ENCODE assay signal across 8 cellular contexts in genomic region chr2:121648206-121648605, GRCh38. TPM values are rescaled to one million over a fixed set of nuclear protein-coding genes. Genes with fewer than 3 reads are reported as not detected.
DNase-seq lines count a peak whose midpoint lies in the region; ATAC-seq and TF ChIP-seq lines count a peak whose summit lies in the region.

No MANE protein-coding gene starts in this region.

- peaks cover 70% of the 10 kb centered on the region for H3K79me2 ChIP-seq in fibroblast of lung (ENCODE audit: control insufficient read depth, insufficient read depth, low read length)

- no peaks in the 10 kb centered on the region for H3K9me3 ChIP-seq in RWPE2 (ENCODE audit: severe bottlenecking)
- no peaks in the 10 kb centered on the region for H3K9me3 ChIP-seq in fibroblast of lung (ENCODE audit: control insufficient read depth, insufficient read depth, low read depth, low read length)

- peak overlapping the region; percentile 79 for H3K27ac ChIP-seq in 22Rv1
- H3K27ac ChIP-seq in RWPE2 (ENCODE audit: poor library complexity, severe bottlenecking) = peak overlapping the region; percentile 84
- peak overlapping the region; percentile 99 for H3K27ac ChIP-seq in fibroblast of lung (ENCODE audit: insufficient read depth, low read length)
- peak overlapping the region; percentile 85 for H3K27ac ChIP-seq in rectal smooth muscle tissue (ENCODE audit: low read depth, low read length)

- H4K20me1 ChIP-seq in fibroblast of lung (ENCODE audit: control insufficient read depth, extremely low read depth, insufficient read depth, low read length) = no peaks in the 10 kb centered on the region

- H3K4me2 ChIP-seq in fibroblast of lung (ENCODE audit: extremely low read depth, insufficient read depth, low read length) = peak overlapping the region; percentile 92

- H3K36me3 ChIP-seq in RWPE2 (ENCODE audit: low read depth) = peaks cover 19% of the 10 kb centered on the region
- H3K36me3 ChIP-seq in fibroblast of lung (ENCODE audit: control insufficient read depth, insufficient read depth, low read length) = no peaks in the 10 kb centered on the region
- H3K36me3 ChIP-seq in rectal smooth muscle tissue (ENCODE audit: control insufficient read depth, insufficient read depth, low read length) = no peaks in the 10 kb centered on the region

- peaks cover 12% of the 10 kb centered on the region for H3K4me1 ChIP-seq in RWPE2 (ENCODE audit: insufficient read depth, poor library complexity, severe bottlenecking)
- peaks cover 3% of the 10 kb centered on the region for H3K4me1 ChIP-seq in fibroblast of lung (ENCODE audit: control insufficient read depth, extremely low read depth, insufficient read depth, low read length)
- peaks cover 11% of the 10 kb centered on the region for H3K4me1 ChIP-seq in rectal smooth muscle tissue (ENCODE audit: control insufficient read depth, insufficient read depth, low read length)

- H3K9ac ChIP-seq in fibroblast of lung (ENCODE audit: insufficient read depth, low read length) (peak overlapping the region; percentile 89), rectal smooth muscle tissue (ENCODE audit: low read length) (peak overlapping the region; percentile 34)

- H3K4me3 ChIP-seq in RWPE2 (ENCODE audit: severe bottlenecking) (peak overlapping the region; percentile 73), fibroblast of lung (replicated peaks in 1 of 4; ENCODE audit: control extremely low read depth in 1 of 4, insufficient read depth in 1 of 4, low read depth in 3 of 4, low read length in 4 of 4) (peak overlapping the region; percentile 75 to 98 (median 92)), rectal smooth muscle tissue (ENCODE audit: low read length) (peak overlapping the region; percentile 77)

- ATAC-seq in GM18870 (IDR thresholded peaks at IDR 0.05; ENCODE audit: unreplicated experiment) = peak; percentile 22
- ATAC-seq in RWPE2 (ENCODE audit: low read depth) = 0 out of 3 replicates have a peak, but pooled peaks have one; percentile 2
- ATAC-seq in HG03139 (IDR thresholded peaks at IDR 0.05; ENCODE audit: unreplicated experiment) = no peak
- ATAC-seq in GM21528 (IDR thresholded peaks at IDR 0.05; ENCODE audit: low FRiP score, unreplicated experiment) = no peak

- H2AFZ ChIP-seq in fibroblast of lung (ENCODE audit: low read length) = peak overlapping the region; percentile 52

- TF ChIP-seq CTCF in 22Rv1 (IDR thresholded peaks at IDR 0.05) = no peak
- TF ChIP-seq CTCF in RWPE2 (IDR thresholded peaks at IDR 0.05; ENCODE audit: poor library complexity, severe bottlenecking) = no peak
- TF ChIP-seq CTCF in fibroblast of lung (conservative IDR thresholded peaks at IDR 0.05 in 1 of 2, IDR thresholded peaks at IDR 0.05 in 1 of 2; ENCODE audit: low read depth in 1 of 2, low read length in 2 of 2) = no peak

- DNase-seq in RWPE2 (ENCODE audit: low spot score) (no peak), fibroblast of lung (ENCODE audit: low read depth in 2 of 2) (peak; percentile 41 to 45), amniotic stem cell (lab: John Stamatoyannopoulos, UW) (no peak)

- H3K27me3 ChIP-seq in RWPE2 (ENCODE audit: insufficient read depth, poor library complexity, severe bottlenecking) = no peaks in the 10 kb centered on the region
- H3K27me3 ChIP-seq in fibroblast of lung (ENCODE audit: control insufficient read depth, insufficient read depth, low read length) = no peaks in the 10 kb centered on the region
- no peaks in the 10 kb centered on the region for H3K27me3 ChIP-seq in rectal smooth muscle tissue (ENCODE audit: control insufficient read depth, insufficient read depth, low read length)

RNA-seq across cellular contexts. Expression of gene CLASP1, which starts 1.1 kb away (rescaled TPM):
- total RNA-seq in fibroblast of lung = 33.6 and 48.4 TPM in 2 replicates
- polyA plus RNA-seq in fibroblast of lung = 6.0 and 7.3 TPM in 2 replicates
- polyA plus RNA-seq in fibroblast of lung (2012) = 19.1 TPM in 2 replicates
- polyA minus RNA-seq in fibroblast of lung (ENCODE audit: low replicate concordance) = 17.5 and 23.6 TPM in 2 replicates

Comparison
In these comparisons a context has a peak if more than half of its experiments do, and no peak if none do; other contexts are left out.
1. ATAC-seq: peak in GM18870 (single experiment) and RWPE2 (single experiment); none in HG03139 (single experiment) and GM21528 (single experiment).
2. DNase-seq: peak in fibroblast of lung (2 of 2); none in RWPE2 (single experiment) and amniotic stem cell (single experiment).
3. Peak in every context shown above with its lines, with median percentiles within 50 percentile points of each other: H3K27ac ChIP-seq and H3K4me3 ChIP-seq.